Comparison of ENCODE assay signal across 22 cellular contexts in genomic region chr16:85398688-85399582, GRCh38.
DNase-seq lines count a peak whose midpoint lies in the region; ATAC-seq and TF ChIP-seq lines count a peak whose summit lies in the region.
"Had no signal": no experiment of that assay in that cellular context is flagged by ENCODE, and none has a peak within 500 bp of the region (broad histone marks: within the 10 kb centered on the region; RNA-seq: fewer than 3 reads in every experiment).

No MANE protein-coding gene starts in this region.

- no peaks in the 10 kb centered on the region for H3K36me3 ChIP-seq in heart right ventricle
- H3K36me3 ChIP-seq in mesenchymal stem cell (ENCODE audit: control insufficient read depth in 1 of 2, insufficient read depth in 2 of 2, low read depth in 1 of 2, low read length in 2 of 2) = peaks cover 0 to 6% of the 10 kb centered on the region in 2 experiments
- H3K36me3 ChIP-seq: WERI-Rb-1 had no signal

- DNase-seq in cardiac septum (ENCODE audit: low spot score) = peak; percentile 55
- DNase-seq in heart right ventricle = no peak
- no peak for DNase-seq in mesenchymal stem cell
- no peak for DNase-seq in HT-29 (ENCODE audit: low spot score)
- DNase-seq: activated CD4-positive, alpha-beta T cell treated with anti-CD3 and anti-CD28 coated beads, Interleukin-2, amount 50 U/mL, for 48 hours; activated T-cell treated with anti-CD3 and anti-CD28 coated beads, Interleukin-2, amount 50 U/mL, for 4 hours; DMS79; GOT3; NCI-H1048; NCI-H1930; nucleus accumbens; PC-9; WERI-Rb-1 had no signal

- WGBS in heart right ventricle, 2 donors = 87% methylated on average over 22 of the region's 22 CpGs
- 91% methylated on average over 17 of the region's 22 CpGs for WGBS in mesenchymal stem cell

- H2BK5ac ChIP-seq in mesenchymal stem cell (ENCODE audit: low read depth, low read length, poor library complexity, severe bottlenecking) = no peak overlapping the region

- H3K4ac ChIP-seq in mesenchymal stem cell (ENCODE audit: low read depth in 1 of 2, low read length in 2 of 2) = peak overlapping the region; percentile 13 to 30

- peak overlapping the region; percentile 23 for H4K91ac ChIP-seq in mesenchymal stem cell (ENCODE audit: low read length)

- H3K4me1 ChIP-seq in heart right ventricle (peaks cover 25 to 51% (median 42%) of the 10 kb centered on the region in 9 donors), mesenchymal stem cell (ENCODE audit: control insufficient read depth, insufficient read depth, low read depth, low read length) (peaks cover 83% of the 10 kb centered on the region)

- H3K27me3 Mint-ChIP-seq in brain = no peaks in the 10 kb centered on the region

- H3K79me1 ChIP-seq in mesenchymal stem cell (replicated peaks; ENCODE audit: low read length, poor library complexity, severe bottlenecking) = peaks cover 13% of the 10 kb centered on the region

- no peak for TF ChIP-seq CTCF in heart right ventricle (IDR thresholded peaks at IDR 0.05)
- TF ChIP-seq CTCF in brain (conservative IDR thresholded peaks at IDR 0.05) = no peak

- H2BK120ac ChIP-seq in mesenchymal stem cell (ENCODE audit: low read depth, low read length) = no peak overlapping the region

- H3K36me3 Mint-ChIP-seq in brain = no peaks in the 10 kb centered on the region
- H3K36me3 Mint-ChIP-seq: CD8-positive, alpha-beta memory T cell; stimulated activated effector memory CD8-positive, alpha-beta T cell treated with anti-CD3 and anti-CD28 coated beads, Interleukin-12 subunit alpha, Interleukin-12 subunit beta, amount 100 ng/mL, for 72 hours had no signal

- intact Hi-C loops in cardiac septum (cut with DNase I) (loop anchor here (10.0 kb wide), 2 partner anchors 156 to 284 kb away; partner anchors contain the start of gene CIBAR2), heart right ventricle (cut with DNase I) (loop anchor here in 5 of 10 donors (10.0 kb wide), 4 partner anchors 84 to 316 kb away; partner anchors contain the start of gene GSE1 (in 1 of the 5))

- H2AFZ ChIP-seq in mesenchymal stem cell (ENCODE audit: low read depth, low read length) = no peak overlapping the region
- H2AFZ ChIP-seq: PC-9 had no signal

- H2BK12ac ChIP-seq in mesenchymal stem cell (ENCODE audit: low read length in 2 of 2) = peak overlapping the region in 1 of 2 experiments; percentile 80

- H3K4me3 ChIP-seq in heart right ventricle (no peak overlapping the region), mesenchymal stem cell (ENCODE audit: insufficient read depth in 1 of 2, low read depth in 1 of 2, low read length in 2 of 2) (no peak overlapping the region)
- H3K4me3 ChIP-seq: PC-9, SK-N-MC, testis had no signal

- H3K9me3 Mint-ChIP-seq in brain = peaks cover 0 to 6% (median 0%) of the 10 kb centered on the region in 5 experiments
- H3K9me3 Mint-ChIP-seq: activated T-cell treated with anti-CD3 and anti-CD28 coated beads, Interleukin-2, amount 50 U/mL, for 4 hours; CD8-positive, alpha-beta memory T cell; stimulated activated effector memory CD8-positive, alpha-beta T cell treated with anti-CD3 and anti-CD28 coated beads, Interleukin-12 subunit alpha, Interleukin-12 subunit beta, amount 100 ng/mL, for 72 hours had no signal

- H3K27ac Mint-ChIP-seq in brain = peak overlapping the region; percentile 31 to 78 (median 73)
- H3K27ac Mint-ChIP-seq: stimulated activated effector memory CD8-positive, alpha-beta T cell treated with anti-CD3 and anti-CD28 coated beads, Interleukin-12 subunit alpha, Interleukin-12 subunit beta, amount 100 ng/mL, for 72 hours had no signal

- H2AK5ac ChIP-seq in mesenchymal stem cell (ENCODE audit: low read length, severe bottlenecking) = no peak overlapping the region

- H3K27ac ChIP-seq in heart right ventricle = no peak overlapping the region
- H3K27ac ChIP-seq in mesenchymal stem cell (ENCODE audit: low read length, poor library complexity, severe bottlenecking) = peak overlapping the region; percentile 13
- H3K27ac ChIP-seq: KMS-11, PC-9, SK-N-MC, testis, WERI-Rb-1 had no signal

- no peak overlapping the region for H3K4me2 ChIP-seq in mesenchymal stem cell (ENCODE audit: low read length, poor library complexity, severe bottlenecking)
- H3K4me2 ChIP-seq: KMS-11, PC-9 had no signal

- no peaks in the 10 kb centered on the region for H3K27me3 ChIP-seq in heart right ventricle
- H3K27me3 ChIP-seq in mesenchymal stem cell (ENCODE audit: control insufficient read depth in 1 of 2, insufficient read depth in 1 of 2, low read length in 2 of 2) = no peaks in the 10 kb centered on the region
- H3K27me3 ChIP-seq: testis had no signal

- ATAC-seq in heart right ventricle (no peak), GM21423 (IDR thresholded peaks at IDR 0.05; ENCODE audit: unreplicated experiment) (no peak), HG03280 (IDR thresholded peaks at IDR 0.05; ENCODE audit: unreplicated experiment) (no peak), GM18511 (IDR thresholded peaks at IDR 0.05; ENCODE audit: unreplicated experiment) (no peak)
- ATAC-seq: activated T-cell treated with anti-CD3 and anti-CD28 coated beads, Interleukin-2, amount 50 U/mL, for 4 hours; stimulated activated effector memory CD8-positive, alpha-beta T cell treated with anti-CD3 and anti-CD28 coated beads, Interleukin-12 subunit alpha, Interleukin-12 subunit beta, amount 100 ng/mL, for 72 hours had no signal

- H3K4me1 Mint-ChIP-seq in brain = peaks cover 18% of the 10 kb centered on the region
- H3K4me1 Mint-ChIP-seq: CD8-positive, alpha-beta memory T cell; stimulated activated effector memory CD8-positive, alpha-beta T cell treated with anti-CD3 and anti-CD28 coated beads, Interleukin-12 subunit alpha, Interleukin-12 subunit beta, amount 100 ng/mL, for 72 hours had no signal

- H3K18ac ChIP-seq in mesenchymal stem cell (ENCODE audit: low read depth in 1 of 2, low read length in 2 of 2) = peak overlapping the region; percentile 7 to 23

- no peak overlapping the region for H4K8ac ChIP-seq in mesenchymal stem cell (ENCODE audit: low read length)

- H3K4me3 Mint-ChIP-seq in brain = no peak overlapping the region
- H3K4me3 Mint-ChIP-seq: activated T-cell treated with anti-CD3 and anti-CD28 coated beads, Interleukin-2, amount 50 U/mL, for 4 hours; CD8-positive, alpha-beta memory T cell; stimulated activated effector memory CD8-positive, alpha-beta T cell treated with anti-CD3 and anti-CD28 coated beads, Interleukin-12 subunit alpha, Interleukin-12 subunit beta, amount 100 ng/mL, for 72 hours had no signal

- H3K23ac ChIP-seq in mesenchymal stem cell (ENCODE audit: low read length in 2 of 2) = no peak overlapping the region

- H3K9ac ChIP-seq in mesenchymal stem cell (ENCODE audit: low read length) = no peak overlapping the region
- H3K9ac ChIP-seq: KMS-11 had no signal

- no peaks in the 10 kb centered on the region for H3K9me3 ChIP-seq in heart right ventricle
- H3K9me3 ChIP-seq in mesenchymal stem cell (ENCODE audit: control insufficient read depth, low read length) = no peaks in the 10 kb centered on the region
- H3K9me3 ChIP-seq: testis had no signal

- peak overlapping the region; percentile 6 for H2BK15ac ChIP-seq in mesenchymal stem cell (ENCODE audit: low read depth, poor library complexity, severe bottlenecking)

- no peak overlapping the region for H3K14ac ChIP-seq in mesenchymal stem cell (ENCODE audit: low read length in 2 of 2)
